In the genomic region with DNA sequence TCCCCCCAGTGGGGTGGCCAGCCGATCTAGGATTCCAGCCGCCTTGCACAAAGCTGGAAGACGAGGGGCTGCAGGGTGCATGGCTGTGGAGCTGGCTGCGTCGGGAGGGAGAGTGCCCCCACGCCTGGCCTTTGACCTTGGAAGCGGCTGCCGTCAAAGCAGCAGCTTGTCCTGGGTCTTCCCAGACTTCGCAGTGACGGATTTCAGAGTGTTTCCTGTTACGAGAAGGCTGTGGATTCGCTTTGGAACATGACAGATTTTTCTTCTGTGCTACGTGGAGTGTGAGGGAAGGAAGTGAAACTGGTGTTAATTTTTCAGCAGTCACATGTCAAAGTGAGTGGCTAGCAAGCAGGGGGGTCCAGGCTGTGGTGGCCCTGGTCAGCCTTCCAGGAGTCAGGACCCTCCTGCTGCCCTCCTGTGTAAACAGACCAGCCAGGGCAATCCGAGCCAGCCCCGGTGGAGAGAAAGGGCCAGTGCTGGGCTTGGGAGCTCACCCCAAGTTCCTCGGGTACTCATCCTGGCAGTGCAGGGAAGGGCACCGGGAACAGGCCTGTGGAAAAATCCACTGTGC, we compare ENCODE assay signal across 11 cellular contexts.
DNase-seq lines count a peak whose midpoint lies in the region; ATAC-seq, FAIRE-seq and TF ChIP-seq lines count a peak whose summit lies in the region.
"Had no signal": no experiment of that assay in that cellular context is flagged by ENCODE, and none has a peak within 500 bp of the region (broad histone marks: within the 10 kb centered on the region; RNA-seq: fewer than 3 reads in every experiment).

No MANE protein-coding gene starts in this region.

- peak; percentile 17 for ATAC-seq in GM23338
- no peak for ATAC-seq in T-helper 17 cell
- ATAC-seq in left lung = peak; percentile 56
- no peak for ATAC-seq in GM21717 (IDR thresholded peaks at IDR 0.05; ENCODE audit: unreplicated experiment)

- 22 to 37% (median 27%) methylated on average over 17 of the region's 17 CpGs for WGBS in small intestine, 3 donors

- H3K4me1 Mint-ChIP-seq in GM23338 (peaks cover 27% of the 10 kb centered on the region), T-helper 17 cell (peaks cover 2% of the 10 kb centered on the region), Caco-2 (ENCODE audit: low read depth, unreplicated experiment) (no peaks in the 10 kb centered on the region)

- H3K36me3 ChIP-seq in GM23338 (ENCODE audit: insufficient read depth) = no peaks in the 10 kb centered on the region
- no peaks in the 10 kb centered on the region for H3K36me3 ChIP-seq in left lung
- no peaks in the 10 kb centered on the region for H3K36me3 ChIP-seq in small intestine (ENCODE audit: control insufficient read depth in 2 of 2, insufficient read depth in 2 of 2, low read length in 2 of 2)
- no peaks in the 10 kb centered on the region for H3K36me3 ChIP-seq in Caco-2 (ENCODE audit: control insufficient read depth, insufficient read depth, low read length)

- peaks cover 4% of the 10 kb centered on the region; the same call in 1 of the 2 replicates for H3K4me1 ChIP-seq in GM23338 (ENCODE audit: insufficient read depth)
- peaks cover 7 to 17% of the 10 kb centered on the region in 2 donors for H3K4me1 ChIP-seq in left lung
- peaks cover 0 to 4% of the 10 kb centered on the region in 2 donors for H3K4me1 ChIP-seq in small intestine (ENCODE audit: control insufficient read depth in 2 of 2, insufficient read depth in 1 of 2, low read depth in 1 of 2, low read length in 1 of 2)
- no peaks in the 10 kb centered on the region for H3K4me1 ChIP-seq in Caco-2

- no peaks in the 10 kb centered on the region for H4K20me1 ChIP-seq in GM23338 (replicated peaks; ENCODE audit: insufficient read depth)

- DNase-seq in GM23338 (ENCODE audit: low spot score) (no peak), T-helper 17 cell (no peak), left lung (peak; percentile 60 to 66), small intestine (peak; percentile 37), NCI-H187 treated with DMSO at 0.1 percent for 48 hours (lab: John Stamatoyannopoulos, UW) (no peak), Caco-2 (no peak)
- DNase-seq in activated T-cell treated with anti-CD3 and anti-CD28 coated beads, Interleukin-2, amount 50 U/mL, for 48 hours = no peak
- DNase-seq: activated CD4-positive, alpha-beta memory T cell treated with anti-CD3 and anti-CD28 coated beads for 36 hours had no signal

- H3K9me3 ChIP-seq in T-helper 17 cell (ENCODE audit: control insufficient read depth, low read length, poor library complexity, severe bottlenecking) = no peaks in the 10 kb centered on the region
- H3K9me3 ChIP-seq in left lung = no peaks in the 10 kb centered on the region
- H3K9me3 ChIP-seq in small intestine (ENCODE audit: control insufficient read depth, low read depth) = no peaks in the 10 kb centered on the region
- no peaks in the 10 kb centered on the region for H3K9me3 ChIP-seq in Caco-2
- H3K9me3 ChIP-seq: tibial nerve had no signal

- intact Hi-C loops in left lung (cut with DNase I) = no loop called here
- intact Hi-C loops in Caco-2 (cut with micrococcal nuclease; ENCODE audit: unreplicated experiment) = no loop called here

- H3K27ac Mint-ChIP-seq in GM23338 = peak overlapping the region; percentile 55; the same call in 1 of the 2 replicates
- peak overlapping the region; percentile 54 for H3K27ac Mint-ChIP-seq in T-helper 17 cell
- H3K27ac Mint-ChIP-seq in Caco-2 (ENCODE audit: unreplicated experiment) = no peak overlapping the region
- H3K27ac Mint-ChIP-seq: activated CD4-positive, alpha-beta memory T cell treated with anti-CD3 and anti-CD28 coated beads for 36 hours had no signal

- peaks cover 7% of the 10 kb centered on the region; the same call in 2 of the 3 replicates for H3K36me3 Mint-ChIP-seq in GM23338 (ENCODE audit: low read depth)
- H3K36me3 Mint-ChIP-seq in T-helper 17 cell (ENCODE audit: low read depth) = no peaks in the 10 kb centered on the region
- no peaks in the 10 kb centered on the region for H3K36me3 Mint-ChIP-seq in Caco-2 (ENCODE audit: insufficient read depth, unreplicated experiment)

- CTCF ChIA-PET in Caco-2 (lab: Charles Lee) = no interaction called here

- H3K4me3 Mint-ChIP-seq in GM23338 (no peak overlapping the region), T-helper 17 cell (no peak overlapping the region), Caco-2 (ENCODE audit: unreplicated experiment) (no peak overlapping the region)
- H3K4me3 Mint-ChIP-seq: activated CD4-positive, alpha-beta memory T cell treated with anti-CD3 and anti-CD28 coated beads for 36 hours had no signal

- no peaks in the 10 kb centered on the region for H3K27me3 ChIP-seq in GM23338 (ENCODE audit: insufficient read depth)
- H3K27me3 ChIP-seq in left lung = no peaks in the 10 kb centered on the region
- H3K27me3 ChIP-seq in small intestine (ENCODE audit: control insufficient read depth in 2 of 2, insufficient read depth in 2 of 2, low read length in 2 of 2) = no peaks in the 10 kb centered on the region
- no peaks in the 10 kb centered on the region for H3K27me3 ChIP-seq in Caco-2 (replicated peaks; ENCODE audit: control insufficient read depth, insufficient read depth, low read length)
- H3K27me3 ChIP-seq: tibial nerve had no signal

- H3K27ac ChIP-seq in GM23338 (ENCODE audit: low read depth) (peak overlapping the region; percentile 72), left lung (peak overlapping the region; percentile 63 to 74), small intestine (ENCODE audit: low read depth in 1 of 2, low read length in 1 of 2) (peak overlapping the region in 1 of 2 donors; percentile 61)

- H3K9me2 ChIP-seq in GM23338 (ENCODE audit: insufficient read depth) = no peaks in the 10 kb centered on the region

- H2AFZ ChIP-seq in GM23338 = no peak overlapping the region

- H3K4me2 ChIP-seq in GM23338 = no peak overlapping the region

- H3K79me2 ChIP-seq in GM23338 (replicated peaks; ENCODE audit: insufficient read depth) = no peaks in the 10 kb centered on the region

- BruUV-seq in Caco-2 (replicated peaks; lab: Mats Ljungman, UMichigan) = no TSS peak

- no peaks in the 10 kb centered on the region for H3F3A ChIP-seq in GM23338 (replicated peaks; ENCODE audit: low read depth)

- no peak for FAIRE-seq in small intestine (lab: Jason Lieb, UNC)
- FAIRE-seq: K562 had no signal

- POLR2A ChIA-PET in Caco-2 (lab: Charles Lee) = no interaction called here

- H3K4me3 ChIP-seq in GM23338 (no peak overlapping the region), left lung (peak overlapping the region; percentile 9 to 16), small intestine (ENCODE audit: low read depth in 1 of 2, low read length in 2 of 2) (no peak overlapping the region), Caco-2 (ENCODE audit: low read depth, low read length) (no peak overlapping the region)
- H3K4me3 ChIP-seq: K562 had no signal

- H3K9me3 Mint-ChIP-seq in GM23338 = no peaks in the 10 kb centered on the region
- no peaks in the 10 kb centered on the region for H3K9me3 Mint-ChIP-seq in Caco-2 (ENCODE audit: unreplicated experiment)
- H3K9me3 Mint-ChIP-seq: activated CD4-positive, alpha-beta memory T cell treated with anti-CD3 and anti-CD28 coated beads for 36 hours had no signal

- H3K27me3 Mint-ChIP-seq in GM23338 (ENCODE audit: insufficient read depth, low read depth, poor library complexity) = no peaks in the 10 kb centered on the region
- H3K27me3 Mint-ChIP-seq in T-helper 17 cell = no peaks in the 10 kb centered on the region
- H3K27me3 Mint-ChIP-seq in Caco-2 (ENCODE audit: insufficient read depth, unreplicated experiment) = no peaks in the 10 kb centered on the region
- H3K27me3 Mint-ChIP-seq: activated CD4-positive, alpha-beta memory T cell treated with anti-CD3 and anti-CD28 coated beads for 36 hours had no signal

- no peak for TF ChIP-seq CTCF in GM23338 (conservative IDR thresholded peaks at IDR 0.05; ENCODE audit: low read depth in 2 of 2)
- TF ChIP-seq CTCF in left lung (IDR thresholded peaks at IDR 0.05) = no peak
- TF ChIP-seq CTCF in Caco-2 (IDR thresholded peaks at IDR 0.05; ENCODE audit: insufficient read depth in 1 of 2, low read depth in 1 of 2, low read length in 1 of 2, severe bottlenecking in 1 of 2, unreplicated experiment in 1 of 2) = no peak

TF ChIP-seq in GM23338, 12 proteins besides CTCF, POLR2A, EP300 and RAD21 (continues in another document):
- TF ChIP-seq, protein P1, sequence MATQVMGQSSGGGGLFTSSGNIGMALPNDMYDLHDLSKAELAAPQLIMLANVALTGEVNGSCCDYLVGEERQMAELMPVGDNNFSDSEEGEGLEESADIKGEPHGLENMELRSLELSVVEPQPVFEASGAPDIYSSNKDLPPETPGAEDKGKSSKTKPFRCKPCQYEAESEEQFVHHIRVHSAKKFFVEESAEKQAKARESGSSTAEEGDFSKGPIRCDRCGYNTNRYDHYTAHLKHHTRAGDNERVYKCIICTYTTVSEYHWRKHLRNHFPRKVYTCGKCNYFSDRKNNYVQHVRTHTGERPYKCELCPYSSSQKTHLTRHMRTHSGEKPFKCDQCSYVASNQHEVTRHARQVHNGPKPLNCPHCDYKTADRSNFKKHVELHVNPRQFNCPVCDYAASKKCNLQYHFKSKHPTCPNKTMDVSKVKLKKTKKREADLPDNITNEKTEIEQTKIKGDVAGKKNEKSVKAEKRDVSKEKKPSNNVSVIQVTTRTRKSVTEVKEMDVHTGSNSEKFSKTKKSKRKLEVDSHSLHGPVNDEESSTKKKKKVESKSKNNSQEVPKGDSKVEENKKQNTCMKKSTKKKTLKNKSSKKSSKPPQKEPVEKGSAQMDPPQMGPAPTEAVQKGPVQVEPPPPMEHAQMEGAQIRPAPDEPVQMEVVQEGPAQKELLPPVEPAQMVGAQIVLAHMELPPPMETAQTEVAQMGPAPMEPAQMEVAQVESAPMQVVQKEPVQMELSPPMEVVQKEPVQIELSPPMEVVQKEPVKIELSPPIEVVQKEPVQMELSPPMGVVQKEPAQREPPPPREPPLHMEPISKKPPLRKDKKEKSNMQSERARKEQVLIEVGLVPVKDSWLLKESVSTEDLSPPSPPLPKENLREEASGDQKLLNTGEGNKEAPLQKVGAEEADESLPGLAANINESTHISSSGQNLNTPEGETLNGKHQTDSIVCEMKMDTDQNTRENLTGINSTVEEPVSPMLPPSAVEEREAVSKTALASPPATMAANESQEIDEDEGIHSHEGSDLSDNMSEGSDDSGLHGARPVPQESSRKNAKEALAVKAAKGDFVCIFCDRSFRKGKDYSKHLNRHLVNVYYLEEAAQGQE (IDR thresholded peaks at IDR 0.05; ENCODE audit: unreplicated experiment) = no peak
- TF ChIP-seq ZNF331 (CRISPR knock-in tag; IDR thresholded peaks at IDR 0.05; ENCODE audit: low read depth) = no peak
- TF ChIP-seq STAT1 (IDR thresholded peaks at IDR 0.05; ENCODE audit: unreplicated experiment) = no peak
- TF ChIP-seq JUNB (IDR thresholded peaks at IDR 0.05; ENCODE audit: unreplicated experiment) = no peak
- no peak for TF ChIP-seq NANOG (IDR thresholded peaks at IDR 0.05; ENCODE audit: borderline replicate concordance)
- no peak for TF ChIP-seq POLR2AphosphoS5 (IDR thresholded peaks at IDR 0.05; ENCODE audit: low read depth)
- TF ChIP-seq CREB1 (CRISPR knock-in tag; IDR thresholded peaks at IDR 0.05; ENCODE audit: low read depth) = no peak

Comparison
In these comparisons a context has a peak if more than half of its experiments do, and no peak if none do; other contexts are left out.
1. ATAC-seq: peak in GM23338 (single experiment) and left lung (single experiment); none in T-helper 17 cell (single experiment) and GM21717 (single experiment).
2. DNase-seq: peak in left lung (2 of 2) and small intestine (single experiment); none in GM23338 (single experiment), T-helper 17 cell (0 of 3), activated T-cell treated with anti-CD3 and anti-CD28 coated beads, Interleukin-2, amount 50 U/mL, for 48 hours (0 of 2), NCI-H187 treated with DMSO at 0.1 percent for 48 hours (single experiment) and Caco-2 (0 of 2).
3. H3K4me3 ChIP-seq: peak in left lung (2 of 2); none in GM23338 (single experiment), small intestine (0 of 2) and Caco-2 (single experiment).